ENCODE assay signal across 8 cellular contexts in genomic region chr9:76395381-76395780, GRCh38. TPM values are rescaled to one million over a fixed set of nuclear protein-coding genes. Genes with fewer than 3 reads are reported as not detected.
DNase-seq lines count a peak whose midpoint lies in the region; ATAC-seq, FAIRE-seq and TF ChIP-seq lines count a peak whose summit lies in the region.

No MANE protein-coding gene starts in this region.

- no peak for FAIRE-seq in GM19239 (lab: Jason Lieb, UNC)

- ATAC-seq in heart left ventricle: no peak
- ATAC-seq in HG03354 (IDR thresholded peaks at IDR 0.05; ENCODE audit: poor library complexity, severe bottlenecking, unreplicated experiment): no peak
- no peak for ATAC-seq in HG03521 (IDR thresholded peaks at IDR 0.05; ENCODE audit: unreplicated experiment)

- H3K27me3 ChIP-seq in heart left ventricle: no peaks in the 10 kb centered on the region
- no peaks in the 10 kb centered on the region for H3K27me3 ChIP-seq in mononuclear cell (ENCODE audit: insufficient read depth, low read length)
- no peaks in the 10 kb centered on the region for H3K27me3 ChIP-seq in vagina

- H3K27ac ChIP-seq in heart left ventricle (peak overlapping the region in 11 of 12 donors; percentile 90 to 99 (median 94)), angular gyrus (ENCODE audit: low read depth, low read length) (peak overlapping the region; percentile 66), vagina (peak overlapping the region; percentile 89)

- DNase-seq in heart left ventricle: no peak
- DNase-seq in cardiac septum (ENCODE audit: low spot score): no peak
- DNase-seq in vagina (ENCODE audit: extremely low spot score in 2 of 2): no peak
- no peak for DNase-seq in GM19239 (ENCODE audit: insufficient read length, low spot score)

- H3K4me1 ChIP-seq in heart left ventricle: peaks cover 0 to 38% (median 17%) of the 10 kb centered on the region in 12 donors
- H3K4me1 ChIP-seq in mononuclear cell (ENCODE audit: insufficient read depth, low read length): peaks cover 28% of the 10 kb centered on the region
- H3K4me1 ChIP-seq in vagina: peaks cover 25% of the 10 kb centered on the region

- H3K9me3 ChIP-seq in heart left ventricle: peaks cover 0 to 8% (median 0%) of the 10 kb centered on the region in 12 donors
- H3K9me3 ChIP-seq in mononuclear cell (ENCODE audit: low read depth, low read length): no peaks in the 10 kb centered on the region
- no peaks in the 10 kb centered on the region for H3K9me3 ChIP-seq in vagina

- intact Hi-C loops in heart left ventricle (cut with DNase I): no loop called here
- intact Hi-C loops in cardiac septum (cut with DNase I): no loop called here
- intact Hi-C loops in vagina (cut with DNase I): no loop called here

- TF ChIP-seq CTCF in heart left ventricle (IDR thresholded peaks at IDR 0.05) (no peak), vagina (IDR thresholded peaks at IDR 0.05) (no peak)

- H3K4me3 ChIP-seq in heart left ventricle (peak overlapping the region in 10 of 12 donors; percentile 73 to 99 (median 92)), mononuclear cell (ENCODE audit: low read length) (peak overlapping the region; percentile 99), vagina (peak overlapping the region in 1 of 2 donors; percentile 88)

- 75 to 82% (median 79%) methylated on average over 10 of the region's 10 CpGs for WGBS in heart left ventricle, 4 donors

- H3K36me3 ChIP-seq in heart left ventricle (peaks cover 0 to 12% (median 4%) of the 10 kb centered on the region in 9 donors), vagina (peaks cover 0 to 6% of the 10 kb centered on the region in 2 donors)

- no peak for TF ChIP-seq POLR2A in heart left ventricle (IDR thresholded peaks at IDR 0.05)
- no peak for TF ChIP-seq POLR2A in vagina (IDR thresholded peaks at IDR 0.05)

RNA-seq across cellular contexts. Expression of gene RFK, which starts 1.2 kb away (rescaled TPM):
- total RNA-seq in heart left ventricle: 10 to 100 TPM; 16.2 to 29.5 (median 23.6) TPM
- polyA plus RNA-seq in heart left ventricle: 10 to 100 TPM; 11.2 to 24.5 TPM
- 18.1 TPM for total RNA-seq in cardiac septum
- 18.4 TPM for total RNA-seq in mononuclear cell
- total RNA-seq in vagina: 16.7 TPM
